26 cellular contexts compared by ENCODE assay signal in genomic region chr2:74327627-74328026, GRCh38. TPM values are rescaled to one million over a fixed set of nuclear protein-coding genes. Genes with fewer than 3 reads are reported as not detected.
DNase-seq lines count a peak whose midpoint lies in the region; ATAC-seq, FAIRE-seq and TF ChIP-seq lines count a peak whose summit lies in the region.
"Had no signal": no experiment of that assay in that cellular context is flagged by ENCODE, and none has a peak within 500 bp of the region (broad histone marks: within the 10 kb centered on the region; RNA-seq: fewer than 3 reads in every experiment).

No MANE protein-coding gene starts in this region.

- POLR2A ChIA-PET in K562 (lab: Yijun Ruan, JAX) = interaction anchor here (1.3 kb wide), 1 partner anchor 11 kb away, joined by 3 read pairs; no protein-coding TSS in a partner anchor

- no peak for FAIRE-seq in K562 (lab: Jason Lieb, UNC)
- FAIRE-seq: A204.1, D721Med, G401.6, GM12891, GM19239 had no signal

- H3K4me2 ChIP-seq in GM23338 = no peak overlapping the region
- no peak overlapping the region for H3K4me2 ChIP-seq in K562 (ENCODE audit: insufficient read depth, low read length)
- H3K4me2 ChIP-seq in neural progenitor cell = peak overlapping the region; percentile 5
- H3K4me2 ChIP-seq in parathyroid adenoma (ENCODE audit: low read length) = no peak overlapping the region
- H3K4me2 ChIP-seq: BLaER1 had no signal

- in situ Hi-C loops in K562 (cut with MboI) = no loop called here

- H4K20me1 ChIP-seq in GM23338 (replicated peaks; ENCODE audit: insufficient read depth) = no peaks in the 10 kb centered on the region
- H4K20me1 ChIP-seq in K562 (replicated peaks; ENCODE audit: control insufficient read depth, insufficient read depth, low read length) = no peaks in the 10 kb centered on the region
- no peaks in the 10 kb centered on the region for H4K20me1 ChIP-seq in neural progenitor cell (ENCODE audit: low read depth)
- H4K20me1 ChIP-seq: BLaER1 had no signal

- H3K4me1 ChIP-seq in GM23338 (ENCODE audit: insufficient read depth) (no peaks in the 10 kb centered on the region), K562 (replicated peaks in 1 of 2; ENCODE audit: control insufficient read depth in 2 of 2, insufficient read depth in 2 of 2, low read length in 2 of 2) (peaks cover 0 to 14% of the 10 kb centered on the region in 2 experiments; a peak in 4 of 5 replicates), neural progenitor cell (peaks cover 13% of the 10 kb centered on the region), parathyroid adenoma (peaks cover 37% of the 10 kb centered on the region)
- H3K4me1 ChIP-seq: BE2C, BLaER1 had no signal

- no peak for TF ChIP-seq EP300 in K562 (IDR thresholded peaks at IDR 0.05; ENCODE audit: low read length)

- H3K36me3 Mint-ChIP-seq in GM23338 (ENCODE audit: low read depth) (no peaks in the 10 kb centered on the region), neural progenitor cell (no peaks in the 10 kb centered on the region)
- H3K36me3 Mint-ChIP-seq: CD14-positive monocyte had no signal

- H3K9me1 ChIP-seq in K562 (ENCODE audit: control insufficient read depth, insufficient read depth, low read length) = no peaks in the 10 kb centered on the region

- TF ChIP-seq POLR2A in K562 (conservative IDR thresholded peaks at IDR 0.05) = no peak

- H3K27ac Mint-ChIP-seq in GM23338 (no peak overlapping the region), neural progenitor cell (no peak overlapping the region)

- ATAC-seq in GM23338 = no peak
- ATAC-seq in K562 = no peak
- no peak for ATAC-seq in HG03439 (IDR thresholded peaks at IDR 0.05; ENCODE audit: unreplicated experiment)
- no peak for ATAC-seq in GM21515 (IDR thresholded peaks at IDR 0.05; ENCODE audit: unreplicated experiment)

- H3K27me3 Mint-ChIP-seq in GM23338 (ENCODE audit: insufficient read depth, low read depth, poor library complexity) (no peaks in the 10 kb centered on the region), neural progenitor cell (ENCODE audit: insufficient read depth, low read depth) (no peaks in the 10 kb centered on the region)
- H3K27me3 Mint-ChIP-seq: CD4-positive, alpha-beta memory T cell; CD4-positive, CD25-positive, alpha-beta regulatory T cell; CD8-positive, alpha-beta memory T cell had no signal

- H3K79me2 ChIP-seq in GM23338 (replicated peaks; ENCODE audit: insufficient read depth) (no peaks in the 10 kb centered on the region), K562 (ENCODE audit: control insufficient read depth, insufficient read depth, low read length) (no peaks in the 10 kb centered on the region), neural progenitor cell (ENCODE audit: low read depth) (no peaks in the 10 kb centered on the region), parathyroid adenoma (no peaks in the 10 kb centered on the region)

- H3K9me2 ChIP-seq in GM23338 (ENCODE audit: insufficient read depth) = no peaks in the 10 kb centered on the region

- H3K4me3 ChIP-seq in GM23338 (no peak overlapping the region), K562 (no peak overlapping the region), neural progenitor cell (no peak overlapping the region), parathyroid adenoma (ENCODE audit: low read depth, low read length) (no peak overlapping the region)
- H3K4me3 ChIP-seq: BLaER1 had no signal

- DNase-seq in GM23338 (ENCODE audit: low spot score) (no peak), K562 (ENCODE audit: extremely low read depth in 1 of 4, low spot score in 3 of 4) (no peak), neural progenitor cell (ENCODE audit: low spot score) (no peak), RPMI8226 (no peak), NK-92 (lab: John Stamatoyannopoulos, UW; ENCODE audit: unreplicated experiment) (no peak)
- DNase-seq: 8988T; ACHN; BE2C; C1 segment of cervical spinal cord; Calu3; CD4-positive, alpha-beta memory T cell; CD4-positive, CD25-positive, alpha-beta regulatory T cell; COR-L47; DMS79 treated with DMSO at 0.1 percent for 48 hours; GF-D8 had no signal

- WGBS in K562 (ENCODE audit: insufficient coverage, low coverage, missing lambda C conversion rate) = 20% methylated on average over 1 of the region's 1 CpG

- 0 out of 2 replicates have a peak overlapping the region, but pooled peaks have one; percentile 33 for H2AFZ ChIP-seq in GM23338
- peak overlapping the region; percentile 71 for H2AFZ ChIP-seq in K562 (ENCODE audit: low read depth, low read length)
- H2AFZ ChIP-seq in neural progenitor cell (replicated peaks) = no peak overlapping the region
- peak overlapping the region; percentile 77 for H2AFZ ChIP-seq in parathyroid adenoma

- H3K27ac ChIP-seq in GM23338 (ENCODE audit: low read depth) (no peak overlapping the region), K562 (ENCODE audit: extremely low read depth, low read depth, low read length) (no peak overlapping the region), neural progenitor cell (no peak overlapping the region), parathyroid adenoma (peak overlapping the region; percentile 90)
- H3K27ac ChIP-seq: BLaER1 had no signal

- intact Hi-C loops in K562 (cut with micrococcal nuclease) = loop anchor here (2.0 kb wide), 1 partner anchor 61 kb away; no protein-coding TSS in a partner anchor

- no peak for TF ChIP-seq RAD21 in K562 (CRISPR knock-in tag; conservative IDR thresholded peaks at IDR 0.05 in 1 of 2, IDR thresholded peaks at IDR 0.05 in 1 of 2)

- CTCF ChIA-PET in K562 (lab: Yijun Ruan, JAX; ENCODE audit: low intra/inter-chr PET ratio) = interaction anchor here (0.6 kb wide), 1 partner anchor 215 kb away, joined by 3 read pairs; no protein-coding TSS in a partner anchor

- no peak for TF ChIP-seq CTCF in GM23338 (conservative IDR thresholded peaks at IDR 0.05; ENCODE audit: low read depth in 2 of 2)
- no peak for TF ChIP-seq CTCF in K562 (IDR thresholded peaks at IDR 0.05 in 2 of 3, conservative IDR thresholded peaks at IDR 0.05 in 1 of 3; ENCODE audit: insufficient read depth in 2 of 3, low read depth in 1 of 3, low read length in 3 of 3)
- no peak for TF ChIP-seq CTCF in neural progenitor cell (IDR thresholded peaks at IDR 0.05)
- TF ChIP-seq CTCF in parathyroid adenoma (IDR thresholded peaks at IDR 0.05) = no peak

- H3K4me3 Mint-ChIP-seq in GM23338 = no peak overlapping the region
- H3K4me3 Mint-ChIP-seq in neural progenitor cell = no peak overlapping the region
- H3K4me3 Mint-ChIP-seq: CD14-positive monocyte; CD4-positive, alpha-beta memory T cell; CD4-positive, CD25-positive, alpha-beta regulatory T cell had no signal

- H3K27me3 ChIP-seq in GM23338 (ENCODE audit: insufficient read depth) (no peaks in the 10 kb centered on the region), K562 (ENCODE audit: control insufficient read depth in 2 of 2, insufficient read depth in 2 of 2, low read length in 2 of 2) (no peaks in the 10 kb centered on the region; a peak in 1 of 5 replicates), neural progenitor cell (no peaks in the 10 kb centered on the region), parathyroid adenoma (ENCODE audit: control insufficient read depth, insufficient read depth, low read length) (no peaks in the 10 kb centered on the region)
- H3K27me3 ChIP-seq: BE2C, BLaER1 had no signal

- no peaks in the 10 kb centered on the region for H3K9me3 ChIP-seq in K562 (replicated peaks; ENCODE audit: control insufficient read depth, insufficient read depth, low read depth, low read length)
- H3K9me3 ChIP-seq in neural progenitor cell (ENCODE audit: low read depth) = no peaks in the 10 kb centered on the region
- H3K9me3 ChIP-seq in parathyroid adenoma (ENCODE audit: control insufficient read depth, low read length) = no peaks in the 10 kb centered on the region
- H3K9me3 ChIP-seq: BE2C, BLaER1 had no signal

- H3F3A ChIP-seq in GM23338 (replicated peaks; ENCODE audit: low read depth) (no peaks in the 10 kb centered on the region), neural progenitor cell (ENCODE audit: low read depth) (no peaks in the 10 kb centered on the region)

- BruUV-seq in K562 (replicated peaks; lab: Mats Ljungman, UMichigan) = no TSS peak

- H3K9me3 Mint-ChIP-seq in GM23338 (no peaks in the 10 kb centered on the region), neural progenitor cell (no peaks in the 10 kb centered on the region)
- H3K9me3 Mint-ChIP-seq: CD14-positive monocyte; CD4-positive, alpha-beta memory T cell; CD8-positive, alpha-beta memory T cell had no signal

- no peaks in the 10 kb centered on the region for H3K36me3 ChIP-seq in GM23338 (ENCODE audit: insufficient read depth)
- H3K36me3 ChIP-seq in K562 (ENCODE audit: control insufficient read depth, insufficient read depth, low read length) = no peaks in the 10 kb centered on the region
- H3K36me3 ChIP-seq in neural progenitor cell = no peaks in the 10 kb centered on the region
- no peaks in the 10 kb centered on the region for H3K36me3 ChIP-seq in parathyroid adenoma (ENCODE audit: control insufficient read depth, insufficient read depth, low read length)
- H3K36me3 ChIP-seq: BE2C had no signal

- no peak overlapping the region for H3K9ac ChIP-seq in K562 (ENCODE audit: insufficient read depth in 1 of 2, low read depth in 2 of 2, low read length in 2 of 2)
- no peak overlapping the region for H3K9ac ChIP-seq in neural progenitor cell
- no peak overlapping the region for H3K9ac ChIP-seq in parathyroid adenoma
- H3K9ac ChIP-seq: BLaER1 had no signal

- H3K4me1 Mint-ChIP-seq in GM23338 = peaks cover 5% of the 10 kb centered on the region; the same call in 1 of the 3 replicates
- peaks cover 17% of the 10 kb centered on the region for H3K4me1 Mint-ChIP-seq in neural progenitor cell
- H3K4me1 Mint-ChIP-seq: CD14-positive monocyte; CD4-positive, alpha-beta memory T cell had no signal

RNA-seq across cellular contexts. Expression of gene SLC4A5, which starts 15.6 kb away (rescaled TPM):
- total RNA-seq in GM23338 (2014; rRNA removed; shearing (Covaris generic)) = 0.24 and 0.89 TPM in 2 replicates
- polyA plus RNA-seq in GM23338 (2016; fragmentation: Nextera tagmentation; extraction: Ambion mirVana) (0.50 and 0.70 TPM in 2 replicates), K562 (2011; rRNA removed) (0.03 and 0.05 TPM in 2 replicates), K562 (2014; fragmentation: Illumina TruSeq; extraction: Trizol) (0.03 and 0.16 TPM in 2 replicates), K562 (2014; fragmentation: Nextera tagmentation; extraction: Ambion mirVana) (under 1 TPM; 0.10 to 0.13 TPM), K562 (2014; rRNA removed) (0.13 and 0.77 TPM in 2 replicates)
- total RNA-seq in K562 (2011; cell fraction: chromatin; rRNA removed; ENCODE audit: low replicate concordance) = 0.12 TPM in 1 of 2 replicates, not detected in the other
- not detected in 2 replicates for total RNA-seq in K562 (2011; cell fraction: nucleolus; rRNA removed)
- total RNA-seq in K562 (2011; cell fraction: nucleoplasm; rRNA removed) = not detected in 2 replicates
- total RNA-seq in K562 (2014; rRNA removed) (0.05 TPM in 1 of 2 replicates, not detected in the other), K562 (2014; rRNA removed; fragmentation: Illumina TruSeq; extraction: Trizol) (0.03 TPM in 1 of 2 replicates, not detected in the other), K562 (2015; rRNA removed; fragmentation: Illumina TruSeq; extraction: Trizol) (0.34 and 0.69 TPM in 2 replicates), K562 (2021) (0.42 TPM in 1 of 2 replicates, not detected in the other), neural progenitor cell (ENCODE audit: low replicate concordance) (1.7 and 2.0 TPM in 2 replicates)
- polyA plus RNA-seq in K562 (2011; cell fraction: cytosol; rRNA removed) = 0.12 TPM in 1 of 2 replicates, not detected in the other
- 0.10 and 0.57 TPM in 2 replicates for polyA plus RNA-seq in K562 (2011; cell fraction: nucleus; rRNA removed)
- polyA plus RNA-seq in K562 (2012) = 0.21 and 0.96 TPM in 2 replicates
- not detected in 2 replicates for polyA minus RNA-seq in K562 (2011; rRNA and poly(A)+ RNA removed)
- not detected in 2 replicates for polyA minus RNA-seq in K562 (2011; cell fraction: cytosol; rRNA and poly(A)+ RNA removed)
- polyA minus RNA-seq in K562 (2011; cell fraction: nucleus; rRNA and poly(A)+ RNA removed) = not detected in 2 replicates

RNA-seq across cellular contexts. Expression of gene DCTN1, which starts 52.5 kb away (rescaled TPM):
- total RNA-seq in GM23338 (2014; rRNA removed; shearing (Covaris generic)) = 131 and 145 TPM in 2 replicates
- polyA plus RNA-seq in GM23338 (2016; fragmentation: Nextera tagmentation; extraction: Ambion mirVana) (108 and 126 TPM in 2 replicates), K562 (2011; rRNA removed) (30.0 and 39.8 TPM in 2 replicates), K562 (2014; fragmentation: Illumina TruSeq; extraction: Trizol) (51.8 and 58.0 TPM in 2 replicates), K562 (2014; fragmentation: Nextera tagmentation; extraction: Ambion mirVana) (10 to 100 TPM; 23.9 to 28.6 TPM), K562 (2014; rRNA removed) (37.2 and 45.0 TPM in 2 replicates)
- 88.3 and 100 TPM in 2 replicates for total RNA-seq in K562 (2011; cell fraction: chromatin; rRNA removed; ENCODE audit: low replicate concordance)
- 42.1 and 52.2 TPM in 2 replicates for total RNA-seq in K562 (2011; cell fraction: nucleolus; rRNA removed)
- 63.2 and 85.9 TPM in 2 replicates for total RNA-seq in K562 (2011; cell fraction: nucleoplasm; rRNA removed)
- total RNA-seq in K562 (2014; rRNA removed) (49.7 and 54.8 TPM in 2 replicates), K562 (2014; rRNA removed; fragmentation: Illumina TruSeq; extraction: Trizol) (23.4 and 27.5 TPM in 2 replicates), K562 (2015; rRNA removed; fragmentation: Illumina TruSeq; extraction: Trizol) (52.5 and 53.3 TPM in 2 replicates), K562 (2021) (61.0 and 71.7 TPM in 2 replicates), neural progenitor cell (ENCODE audit: low replicate concordance) (100 and 134 TPM in 2 replicates)
- 33.7 and 78.9 TPM in 2 replicates for polyA plus RNA-seq in K562 (2011; cell fraction: cytosol; rRNA removed)
- 57.2 and 111 TPM in 2 replicates for polyA plus RNA-seq in K562 (2011; cell fraction: nucleus; rRNA removed)
- polyA plus RNA-seq in K562 (2012) = 62.1 and 62.5 TPM in 2 replicates
- 33.3 and 75.5 TPM in 2 replicates for polyA minus RNA-seq in K562 (2011; rRNA and poly(A)+ RNA removed)
- polyA minus RNA-seq in K562 (2011; cell fraction: cytosol; rRNA and poly(A)+ RNA removed) = 41.6 and 65.3 TPM in 2 replicates
- 26.1 and 26.7 TPM in 2 replicates for polyA minus RNA-seq in K562 (2011; cell fraction: nucleus; rRNA and poly(A)+ RNA removed)
